In the genomic region with DNA sequence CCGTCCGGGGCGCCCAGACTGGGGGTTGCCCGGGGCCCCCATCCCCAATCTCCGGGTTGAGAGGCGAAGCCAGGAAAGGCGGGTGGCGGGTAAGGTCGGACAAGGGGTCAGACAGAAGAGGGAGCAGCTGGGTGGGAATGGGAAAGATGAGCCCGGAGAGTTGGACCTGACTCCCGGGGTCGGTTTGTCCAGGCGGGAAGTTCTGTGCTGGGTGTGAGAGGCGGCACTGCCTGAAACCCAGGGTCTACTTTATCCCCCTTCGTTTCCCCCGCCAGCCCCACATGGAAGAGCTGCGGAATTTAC, we compare ENCODE assay signal across 8 cellular contexts. TPM values are rescaled to one million over a fixed set of nuclear protein-coding genes. Genes with fewer than 3 reads are reported as not detected.
A peak's percentile ranks its signal among the peaks of the same experiment; 100 is the strongest.
DNase-seq lines count a peak whose midpoint lies in the region; ATAC-seq and TF ChIP-seq lines count a peak whose summit lies in the region.

No MANE protein-coding gene starts in this region.

- DNase-seq in heart right ventricle (no peak), left cardiac atrium (no peak), body of pancreas (no peak), mesenchymal stem cell (no peak), vagina (ENCODE audit: extremely low spot score in 2 of 2) (no peak), midbrain (lab: John Stamatoyannopoulos, UW) (no peak)

- peak overlapping the region; percentile 93 for H3K4me2 ChIP-seq in mesenchymal stem cell (ENCODE audit: low read length, poor library complexity, severe bottlenecking)

- H2BK120ac ChIP-seq in mesenchymal stem cell (ENCODE audit: low read depth, low read length): peak overlapping the region; percentile 84

- peak overlapping the region; percentile 68 to 90 for H3K14ac ChIP-seq in mesenchymal stem cell (ENCODE audit: low read length in 2 of 2)

- H3K9me3 ChIP-seq in heart right ventricle (no peaks in the 10 kb centered on the region), body of pancreas (no peaks in the 10 kb centered on the region), mesenchymal stem cell (ENCODE audit: control insufficient read depth, low read length) (no peaks in the 10 kb centered on the region), vagina (no peaks in the 10 kb centered on the region)

- H3K36me3 ChIP-seq in heart right ventricle (peaks cover 0 to 20% (median 8%) of the 10 kb centered on the region in 9 donors), body of pancreas (replicated peaks in 1 of 2; ENCODE audit: insufficient read depth in 1 of 2, low read depth in 2 of 2) (peaks cover 2 to 6% of the 10 kb centered on the region in 2 donors), mesenchymal stem cell (ENCODE audit: control insufficient read depth in 1 of 2, insufficient read depth in 2 of 2, low read depth in 1 of 2, low read length in 2 of 2) (peaks cover 14 to 28% of the 10 kb centered on the region in 2 experiments), vagina (peaks cover 0 to 11% of the 10 kb centered on the region in 2 donors)

- H3K4me3 ChIP-seq in heart right ventricle: peak overlapping the region; percentile 70 to 95 (median 88)
- peak overlapping the region; percentile 48 to 73 for H3K4me3 ChIP-seq in body of pancreas
- H3K4me3 ChIP-seq in mesenchymal stem cell (ENCODE audit: insufficient read depth in 1 of 2, low read depth in 1 of 2, low read length in 2 of 2): peak overlapping the region; percentile 77 to 93
- H3K4me3 ChIP-seq in vagina: peak overlapping the region; percentile 87 to 91

- peak overlapping the region; percentile 44 to 77 for H3K18ac ChIP-seq in mesenchymal stem cell (ENCODE audit: low read depth in 1 of 2, low read length in 2 of 2)

- no peak overlapping the region for H2AFZ ChIP-seq in mesenchymal stem cell (ENCODE audit: low read depth, low read length)

- 2 to 3% methylated on average over 15 to 17 of the region's 17 CpGs for WGBS in heart right ventricle, 2 donors
- WGBS in body of pancreas, 2 donors: 0 to 3% methylated on average over 9 to 17 of the region's 17 CpGs
- WGBS in mesenchymal stem cell: under 1% methylated on average over 13 of the region's 17 CpGs

- TF ChIP-seq CTCF in heart right ventricle (IDR thresholded peaks at IDR 0.05) (peak in 1 of 9 donors; percentile 36), body of pancreas (IDR thresholded peaks at IDR 0.05) (no peak), vagina (IDR thresholded peaks at IDR 0.05) (peak in 1 of 3 experiments; percentile 5)

- H3K4me1 ChIP-seq in heart right ventricle: peaks cover 34 to 63% (median 55%) of the 10 kb centered on the region in 9 donors
- peaks cover 66% of the 10 kb centered on the region for H3K4me1 ChIP-seq in body of pancreas
- H3K4me1 ChIP-seq in mesenchymal stem cell (ENCODE audit: control insufficient read depth, insufficient read depth, low read depth, low read length): peaks cover 51% of the 10 kb centered on the region
- peaks cover 63% of the 10 kb centered on the region for H3K4me1 ChIP-seq in vagina

- peak overlapping the region in 1 of 2 experiments; percentile 14 for H3K23ac ChIP-seq in mesenchymal stem cell (ENCODE audit: low read length in 2 of 2)

- H2BK15ac ChIP-seq in mesenchymal stem cell (ENCODE audit: low read depth, poor library complexity, severe bottlenecking): peak overlapping the region; percentile 85

- H3K27me3 ChIP-seq in heart right ventricle (no peaks in the 10 kb centered on the region), body of pancreas (no peaks in the 10 kb centered on the region), mesenchymal stem cell (ENCODE audit: control insufficient read depth in 1 of 2, insufficient read depth in 1 of 2, low read length in 2 of 2) (no peaks in the 10 kb centered on the region), vagina (no peaks in the 10 kb centered on the region)

- H3K9ac ChIP-seq in mesenchymal stem cell (ENCODE audit: low read length): peak overlapping the region; percentile 90

- no peak for TF ChIP-seq POLR2A in body of pancreas (IDR thresholded peaks at IDR 0.05)
- no peak for TF ChIP-seq POLR2A in vagina (IDR thresholded peaks at IDR 0.05)

- H4K8ac ChIP-seq in mesenchymal stem cell (ENCODE audit: low read length): no peak overlapping the region

- peak overlapping the region in 1 of 2 experiments; percentile 51 for H2BK12ac ChIP-seq in mesenchymal stem cell (ENCODE audit: low read length in 2 of 2)

- H3K4ac ChIP-seq in mesenchymal stem cell (ENCODE audit: low read depth in 1 of 2, low read length in 2 of 2): peak overlapping the region; percentile 73 to 90

- peaks cover 24% of the 10 kb centered on the region for H3K79me1 ChIP-seq in mesenchymal stem cell (replicated peaks; ENCODE audit: low read length, poor library complexity, severe bottlenecking)

- H3K27ac ChIP-seq in heart right ventricle: peak overlapping the region; percentile 94 to 98 (median 97)
- peak overlapping the region; percentile 92 to 98 (median 96) for H3K27ac ChIP-seq in body of pancreas
- H3K27ac ChIP-seq in mesenchymal stem cell (ENCODE audit: low read length, poor library complexity, severe bottlenecking): peak overlapping the region; percentile 77
- H3K27ac ChIP-seq in vagina: peak overlapping the region; percentile 99

- no peak overlapping the region for H2AK5ac ChIP-seq in mesenchymal stem cell (ENCODE audit: low read length, severe bottlenecking)

- H4K91ac ChIP-seq in mesenchymal stem cell (ENCODE audit: low read length): peak overlapping the region; percentile 40

- intact Hi-C loops in heart right ventricle (cut with DNase I) (loop anchor here in 1 of 10 donors (1.0 kb wide), 1 partner anchor 51 kb away; no protein-coding TSS in a partner anchor), left cardiac atrium (cut with DNase I) (loop anchor here in 1 of 2 donors (2.0 kb wide), 1 partner anchor 25 kb away; no protein-coding TSS in a partner anchor), body of pancreas (cut with DNase I) (no loop called here), vagina (cut with DNase I) (no loop called here)

- ATAC-seq in heart right ventricle: no peak
- ATAC-seq in left cardiac atrium: no peak
- no peak for ATAC-seq in body of pancreas
- ATAC-seq in GM21367 (IDR thresholded peaks at IDR 0.05; ENCODE audit: unreplicated experiment): no peak
- no peak for ATAC-seq in HG02981 (IDR thresholded peaks at IDR 0.05; ENCODE audit: unreplicated experiment)

- H2BK5ac ChIP-seq in mesenchymal stem cell (ENCODE audit: low read depth, low read length, poor library complexity, severe bottlenecking): peak overlapping the region; percentile 80

RNA-seq across cellular contexts. Expression of a gene that starts 0.7 kb away (rescaled TPM):
- 10 to 100 TPM; 36.0 to 80.5 (median 47.6) TPM for total RNA-seq in heart right ventricle
- 100 to 1,000 TPM; 101 to 109 TPM for polyA plus RNA-seq in heart right ventricle
- 100 to 1,000 TPM in 1 of 2 donors, 10 to 100 TPM in 1; 71.6 to 107 TPM for total RNA-seq in left cardiac atrium
- total RNA-seq in body of pancreas: 100 to 1,000 TPM in 1 of 2 donors, 10 to 100 TPM in 1; 50.1 to 147 TPM
- 140 TPM for polyA plus RNA-seq in mesenchymal stem cell (2013, experiment 1 of 2)
- 133 TPM for polyA plus RNA-seq in mesenchymal stem cell (2013, experiment 2 of 2)
- 66.5 TPM for total RNA-seq in vagina

RNA-seq across cellular contexts. Expression of a gene that starts 2.4 kb away (rescaled TPM):
- total RNA-seq in heart right ventricle: 10 to 100 TPM in 1 of 10 donors, 1 to 10 TPM in 9; 5.2 to 11.3 (median 7.8) TPM
- polyA plus RNA-seq in heart right ventricle: 1 to 10 TPM; 5.0 to 7.7 TPM
- 1 to 10 TPM; 5.1 to 7.8 TPM for total RNA-seq in left cardiac atrium
- total RNA-seq in body of pancreas: 1 to 10 TPM; 2.3 to 6.3 TPM
- 20.3 TPM for polyA plus RNA-seq in mesenchymal stem cell (2013, experiment 1 of 2)
- 21.3 TPM for polyA plus RNA-seq in mesenchymal stem cell (2013, experiment 2 of 2)
- total RNA-seq in vagina: 4.2 TPM

RNA-seq across cellular contexts. Expression of a gene that starts 11.7 kb away (rescaled TPM):
- total RNA-seq in heart right ventricle (10 to 100 TPM in 1 of 10 donors, 1 to 10 TPM in 9; 3.2 to 12.5 (median 5.6) TPM), left cardiac atrium (1 to 10 TPM; 4.0 to 4.2 TPM), body of pancreas (1 to 10 TPM in 1 of 2 donors, under 1 TPM in 1; 0.78 to 1.3 TPM), vagina (3.7 TPM)
- polyA plus RNA-seq in heart right ventricle: 10 to 100 TPM in 1 of 2 donors, 1 to 10 TPM in 1; 3.7 to 38.8 TPM
- polyA plus RNA-seq in mesenchymal stem cell (2013, experiment 1 of 2): 0.99 TPM
- 1.0 TPM for polyA plus RNA-seq in mesenchymal stem cell (2013, experiment 2 of 2)

RNA-seq across cellular contexts. Expression of a gene that starts 20.5 kb away (rescaled TPM):
- total RNA-seq in heart right ventricle: 100 to 1,000 TPM in 1 of 10 donors, 10 to 100 TPM in 9; 65.0 to 107 (median 75.6) TPM
- 100 to 1,000 TPM in 1 of 2 donors, 10 to 100 TPM in 1; 82.7 to 246 TPM for polyA plus RNA-seq in heart right ventricle
- 10 to 100 TPM; 62.9 to 73.2 TPM for total RNA-seq in left cardiac atrium
- 100 to 1,000 TPM in 1 of 2 donors, 10 to 100 TPM in 1; 60.7 to 201 TPM for total RNA-seq in body of pancreas
- 72.5 TPM for polyA plus RNA-seq in mesenchymal stem cell (2013, experiment 1 of 2)
- polyA plus RNA-seq in mesenchymal stem cell (2013, experiment 2 of 2): 69.4 TPM
- 60.2 TPM for total RNA-seq in vagina

RNA-seq across cellular contexts. Expression of a gene that starts 23.2 kb away (rescaled TPM):
- total RNA-seq in heart right ventricle (10 to 100 TPM; 18.5 to 40.3 (median 23.4) TPM), left cardiac atrium (10 to 100 TPM; 36.3 to 37.9 TPM), body of pancreas (10 to 100 TPM; 34.9 to 54.2 TPM), vagina (40.3 TPM)
- polyA plus RNA-seq in heart right ventricle: 10 to 100 TPM; 79.4 to 88.2 TPM
- polyA plus RNA-seq in mesenchymal stem cell (2013, experiment 1 of 2): 56.8 TPM
- 53.5 TPM for polyA plus RNA-seq in mesenchymal stem cell (2013, experiment 2 of 2)
